Comparison of ENCODE assay signal across 9 cellular contexts in genomic region chr15:41230345-41230649, GRCh38. TPM values are rescaled to one million over a fixed set of nuclear protein-coding genes. Genes with fewer than 3 reads are reported as not detected.
DNase-seq lines count a peak whose midpoint lies in the region; ATAC-seq and TF ChIP-seq lines count a peak whose summit lies in the region.
"Had no signal": no experiment of that assay in that cellular context is flagged by ENCODE, and none has a peak within 500 bp of the region (broad histone marks: within the 10 kb centered on the region; RNA-seq: fewer than 3 reads in every experiment).

No MANE protein-coding gene starts in this region.

- peak overlapping the region; percentile 22 for H2AFZ ChIP-seq in neural cell (ENCODE audit: low read depth, low read length)

- H3K9ac ChIP-seq in neural cell (ENCODE audit: low read length): peak overlapping the region; percentile 78

- no peaks in the 10 kb centered on the region for H4K20me1 ChIP-seq in neural cell (ENCODE audit: insufficient read depth)

- POLR2A ChIA-PET in BJ (lab: Charles Lee): no interaction called here

- no peaks in the 10 kb centered on the region for H3K9me2 ChIP-seq in neural cell (ENCODE audit: insufficient read depth, low read length)

- DNase-seq in BJ (ENCODE audit: low read depth) (no peak), MG63 (no peak), dorsolateral prefrontal cortex (no peak), DMS53 (lab: John Stamatoyannopoulos, UW) (no peak)
- no peak for DNase-seq in stimulated activated CD4-positive, alpha-beta T cell treated with anti-CD3 and anti-CD28 coated beads, Interleukin-15, amount 100 ng/mL, for 24 hours

- TF ChIP-seq CTCF in BJ (IDR thresholded peaks at IDR 0.05; ENCODE audit: insufficient read depth, low read depth, low read length): no peak
- TF ChIP-seq CTCF in dorsolateral prefrontal cortex (IDR thresholded peaks at IDR 0.05 in 54 of 56, conservative IDR thresholded peaks at IDR 0.05 in 2 of 56; ENCODE audit: low read depth in 1 of 56, partially characterized antibody in 56 of 56): no peak
- TF ChIP-seq CTCF in neural cell (IDR thresholded peaks at IDR 0.05; ENCODE audit: poor library complexity, severe bottlenecking): no peak

- no peak overlapping the region for H3K4me2 ChIP-seq in neural cell (ENCODE audit: low read length)

- H3K79me2 ChIP-seq in neural cell (replicated peaks; ENCODE audit: insufficient read depth, low read length): peaks cover 25% of the 10 kb centered on the region

- H3K9me3 ChIP-seq in MG63: no peaks in the 10 kb centered on the region
- H3K9me3 ChIP-seq in neural cell (ENCODE audit: low read length): no peaks in the 10 kb centered on the region

- ATAC-seq in HG02610 (IDR thresholded peaks at IDR 0.05; ENCODE audit: unreplicated experiment) (no peak), GM21786 (IDR thresholded peaks at IDR 0.05; ENCODE audit: unreplicated experiment) (no peak)

- no peak for TF ChIP-seq RAD21 in neural cell (conservative IDR thresholded peaks at IDR 0.05)

- H3K36me3 ChIP-seq in BJ (ENCODE audit: control insufficient read depth, insufficient read depth, low read length) (no peaks in the 10 kb centered on the region), MG63 (no peaks in the 10 kb centered on the region; the same call in 1 of the 2 replicates), neural cell (ENCODE audit: insufficient read depth, low read length) (no peaks in the 10 kb centered on the region)

- CTCF ChIA-PET in BJ (lab: Yijun Ruan, JAX): interaction anchor here (0.6 to 1.9 kb wide), 10 partner anchors 8 to 315 kb away, joined by 3 to 10 read pairs (median 5); partner anchors contain the start of genes NUSAP1 and OIP5

- no peak for TF ChIP-seq EP300 in neural cell (conservative IDR thresholded peaks at IDR 0.05; ENCODE audit: poor library complexity, severe bottlenecking)

- H3K4me3 ChIP-seq in BJ (ENCODE audit: low read depth, low read length) (peak overlapping the region; percentile 90), MG63 (peak overlapping the region; percentile 71), dorsolateral prefrontal cortex (peak overlapping the region; percentile 50 to 97 (median 86)), neural cell (ENCODE audit: low read length) (peak overlapping the region; percentile 78)

- intact Hi-C loops in dorsolateral prefrontal cortex (cut with DNase I): loop anchor here (1.0 to 10.0 kb wide), 9 partner anchors 53 to 345 kb away; partner anchors contain the start of genes INO80 (in 2 of the 2), NDUFAF1 (in 2 of the 2), NUSAP1 (in 1 of the 2) and OIP5 (in 1 of the 2)

- H3K27ac ChIP-seq in dorsolateral prefrontal cortex: peak overlapping the region in 51 of 59 donors; percentile 49 to 95 (median 87)
- H3K27ac ChIP-seq in neural cell (ENCODE audit: low read length): peak overlapping the region; percentile 84

- H3K27me3 ChIP-seq in BJ (ENCODE audit: control insufficient read depth, insufficient read depth, low read length) (no peaks in the 10 kb centered on the region), MG63 (no peaks in the 10 kb centered on the region), dorsolateral prefrontal cortex (no peaks in the 10 kb centered on the region), neural cell (ENCODE audit: insufficient read depth, low read depth, low read length) (no peaks in the 10 kb centered on the region)

- no peaks in the 10 kb centered on the region for H3F3A ChIP-seq in neural cell (ENCODE audit: insufficient read depth, low read length, poor library complexity, severe bottlenecking)

TF ChIP-seq in neural cell, 6 proteins besides CTCF, POLR2A, EP300 and RAD21:
- no peak for TF ChIP-seq SMC3 (conservative IDR thresholded peaks at IDR 0.05; ENCODE audit: poor library complexity)
- TF ChIP-seq POLR2AphosphoS5 (IDR thresholded peaks at IDR 0.05): no peak
- TF ChIP-seq MXI1 (conservative IDR thresholded peaks at IDR 0.05; ENCODE audit: poor library complexity, severe bottlenecking): no peak
- no peak for TF ChIP-seq TAF1 (IDR thresholded peaks at IDR 0.05; ENCODE audit: low read depth)
- no peak for TF ChIP-seq EZH2 (IDR thresholded peaks at IDR 0.05; ENCODE audit: borderline replicate concordance, insufficient read depth, low read length, poor library complexity, severe bottlenecking)
- TF ChIP-seq, protein P1, sequence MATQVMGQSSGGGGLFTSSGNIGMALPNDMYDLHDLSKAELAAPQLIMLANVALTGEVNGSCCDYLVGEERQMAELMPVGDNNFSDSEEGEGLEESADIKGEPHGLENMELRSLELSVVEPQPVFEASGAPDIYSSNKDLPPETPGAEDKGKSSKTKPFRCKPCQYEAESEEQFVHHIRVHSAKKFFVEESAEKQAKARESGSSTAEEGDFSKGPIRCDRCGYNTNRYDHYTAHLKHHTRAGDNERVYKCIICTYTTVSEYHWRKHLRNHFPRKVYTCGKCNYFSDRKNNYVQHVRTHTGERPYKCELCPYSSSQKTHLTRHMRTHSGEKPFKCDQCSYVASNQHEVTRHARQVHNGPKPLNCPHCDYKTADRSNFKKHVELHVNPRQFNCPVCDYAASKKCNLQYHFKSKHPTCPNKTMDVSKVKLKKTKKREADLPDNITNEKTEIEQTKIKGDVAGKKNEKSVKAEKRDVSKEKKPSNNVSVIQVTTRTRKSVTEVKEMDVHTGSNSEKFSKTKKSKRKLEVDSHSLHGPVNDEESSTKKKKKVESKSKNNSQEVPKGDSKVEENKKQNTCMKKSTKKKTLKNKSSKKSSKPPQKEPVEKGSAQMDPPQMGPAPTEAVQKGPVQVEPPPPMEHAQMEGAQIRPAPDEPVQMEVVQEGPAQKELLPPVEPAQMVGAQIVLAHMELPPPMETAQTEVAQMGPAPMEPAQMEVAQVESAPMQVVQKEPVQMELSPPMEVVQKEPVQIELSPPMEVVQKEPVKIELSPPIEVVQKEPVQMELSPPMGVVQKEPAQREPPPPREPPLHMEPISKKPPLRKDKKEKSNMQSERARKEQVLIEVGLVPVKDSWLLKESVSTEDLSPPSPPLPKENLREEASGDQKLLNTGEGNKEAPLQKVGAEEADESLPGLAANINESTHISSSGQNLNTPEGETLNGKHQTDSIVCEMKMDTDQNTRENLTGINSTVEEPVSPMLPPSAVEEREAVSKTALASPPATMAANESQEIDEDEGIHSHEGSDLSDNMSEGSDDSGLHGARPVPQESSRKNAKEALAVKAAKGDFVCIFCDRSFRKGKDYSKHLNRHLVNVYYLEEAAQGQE (IDR thresholded peaks at IDR 0.05; ENCODE audit: borderline replicate concordance): no peak
TF ChIP-seq in neural cell: peak in this region for 0.

RNA-seq across cellular contexts. Expression of gene EXD1, which starts 0.3 kb away (rescaled TPM):
- polyA plus RNA-seq in BJ (2011; rRNA removed) (not detected in 2 replicates), neural cell (0.40 TPM in 1 of 2 replicates, not detected in the other)
- polyA minus RNA-seq in BJ (2011; rRNA and poly(A)+ RNA removed): not detected in 2 replicates
- not detected in 2 replicates for total RNA-seq in MG63 (2014; rRNA removed; shearing (Covaris generic); ENCODE audit: low replicate concordance)
- total RNA-seq in dorsolateral prefrontal cortex: 1 to 10 TPM in 9 of 120 experiments, under 1 TPM in 64, not detected in 47; 0.16 to 1.6 (median 0.41) TPM
- not detected in 2 replicates for polyA minus RNA-seq in neural cell
- total RNA-seq: LHCN-M2 had no signal

RNA-seq across cellular contexts. Expression of gene CHP1, which starts 0.8 kb away (rescaled TPM):
- polyA plus RNA-seq in BJ (2011; rRNA removed): 59.9 and 67.2 TPM in 2 replicates
- 66.4 and 70.5 TPM in 2 replicates for polyA minus RNA-seq in BJ (2011; rRNA and poly(A)+ RNA removed)
- 65.9 and 88.1 TPM in 2 replicates for total RNA-seq in MG63 (2014; rRNA removed; shearing (Covaris generic); ENCODE audit: low replicate concordance)
- total RNA-seq in dorsolateral prefrontal cortex: 100 to 1,000 TPM in 52 of 120 experiments, 10 to 100 TPM in 68; 57.8 to 139 (median 95.3) TPM
- 19.6 and 24.0 TPM in 2 replicates for polyA plus RNA-seq in neural cell
- polyA minus RNA-seq in neural cell: 29.2 and 30.2 TPM in 2 replicates
